Comparison of ENCODE assay signal across 20 cellular contexts in genomic region chr2:236940497-236940896, GRCh38.
"Had no signal": no experiment of that assay in that cellular context is flagged by ENCODE, and none has a peak within 500 bp of the region (broad histone marks: within the 10 kb centered on the region; RNA-seq: fewer than 3 reads in every experiment).

No MANE protein-coding gene starts in this region.

- H3K4me3 Mint-ChIP-seq: activated naive CD8-positive, alpha-beta T cell treated with anti-CD3 and anti-CD28 coated beads for 36 hours; activated T-cell treated with anti-CD3 and anti-CD28 coated beads, Interleukin-2, amount 50 U/mL, for 4 hours had no signal

- H3K4me1 Mint-ChIP-seq: activated naive CD8-positive, alpha-beta T cell treated with anti-CD3 and anti-CD28 coated beads for 36 hours had no signal

- H3K4me1 ChIP-seq: left ventricle myocardium inferior, sigmoid colon had no signal

- H3K4me3 ChIP-seq: left ventricle myocardium inferior, mucosa of descending colon, sigmoid colon, smooth muscle cell, thyroid gland had no signal

- H3K27ac ChIP-seq: left ventricle myocardium inferior, sigmoid colon, thyroid gland, VCaP had no signal

- H3K27me3 Mint-ChIP-seq: activated naive CD8-positive, alpha-beta T cell treated with anti-CD3 and anti-CD28 coated beads for 36 hours had no signal

- H3K36me3 ChIP-seq: left ventricle myocardium inferior, sigmoid colon, thyroid gland had no signal

- ATAC-seq: esophagus mucosa, mucosa of descending colon, SK-N-SH treated with all-trans-retinoic acid at 6 μM for 48 hours had no signal

- DNase-seq: activated CD4-positive, alpha-beta T cell treated with anti-CD3 and anti-CD28 coated beads for 1 hour; activated CD4-positive, alpha-beta T cell treated with anti-CD3 and anti-CD28 coated beads, Interleukin-2, amount 50 U/mL, for 1 hour; activated CD8-positive, alpha-beta memory T cell treated with anti-CD3 and anti-CD28 coated beads for 24 hours; activated CD8-positive, alpha-beta memory T cell treated with anti-CD3 and anti-CD28 coated beads, Interleukin-2, amount 50 U/mL, for 4 hours; activated naive CD4-positive, alpha-beta T cell treated with Interleukin-2 at 50 U/mL for 16 hours; activated naive CD8-positive, alpha-beta T cell treated with anti-CD3 and anti-CD28 coated beads for 36 hours; activated T-cell treated with anti-CD3 and anti-CD28 coated beads, Interleukin-2, amount 50 U/mL, for 4 hours; cortex of kidney; hippocampal formation; kidney glomerular epithelial cell; left ventricle myocardium inferior; mucosa of descending colon; sigmoid colon; stimulated activated CD4-positive, alpha-beta T cell treated with anti-CD3 and anti-CD28 coated beads, Interleukin-2, amount 100 ng/mL, for 48 hours; stimulated activated naive CD4-positive, alpha-beta T cell treated with Interleukin-2 at 50 U/mL for 16 hours; thyroid gland had no signal

- H3K9me3 ChIP-seq: left ventricle myocardium inferior, mucosa of descending colon, sigmoid colon, thyroid gland had no signal

- H3K9me3 Mint-ChIP-seq: activated naive CD8-positive, alpha-beta T cell treated with anti-CD3 and anti-CD28 coated beads for 36 hours; activated T-cell treated with anti-CD3 and anti-CD28 coated beads, Interleukin-2, amount 50 U/mL, for 4 hours had no signal

- H3K36me3 Mint-ChIP-seq: activated naive CD8-positive, alpha-beta T cell treated with anti-CD3 and anti-CD28 coated beads for 36 hours had no signal

- H3K27ac Mint-ChIP-seq: activated naive CD8-positive, alpha-beta T cell treated with anti-CD3 and anti-CD28 coated beads for 36 hours had no signal

- H3K27me3 ChIP-seq: sigmoid colon, thyroid gland had no signal
